In the genomic region with DNA sequence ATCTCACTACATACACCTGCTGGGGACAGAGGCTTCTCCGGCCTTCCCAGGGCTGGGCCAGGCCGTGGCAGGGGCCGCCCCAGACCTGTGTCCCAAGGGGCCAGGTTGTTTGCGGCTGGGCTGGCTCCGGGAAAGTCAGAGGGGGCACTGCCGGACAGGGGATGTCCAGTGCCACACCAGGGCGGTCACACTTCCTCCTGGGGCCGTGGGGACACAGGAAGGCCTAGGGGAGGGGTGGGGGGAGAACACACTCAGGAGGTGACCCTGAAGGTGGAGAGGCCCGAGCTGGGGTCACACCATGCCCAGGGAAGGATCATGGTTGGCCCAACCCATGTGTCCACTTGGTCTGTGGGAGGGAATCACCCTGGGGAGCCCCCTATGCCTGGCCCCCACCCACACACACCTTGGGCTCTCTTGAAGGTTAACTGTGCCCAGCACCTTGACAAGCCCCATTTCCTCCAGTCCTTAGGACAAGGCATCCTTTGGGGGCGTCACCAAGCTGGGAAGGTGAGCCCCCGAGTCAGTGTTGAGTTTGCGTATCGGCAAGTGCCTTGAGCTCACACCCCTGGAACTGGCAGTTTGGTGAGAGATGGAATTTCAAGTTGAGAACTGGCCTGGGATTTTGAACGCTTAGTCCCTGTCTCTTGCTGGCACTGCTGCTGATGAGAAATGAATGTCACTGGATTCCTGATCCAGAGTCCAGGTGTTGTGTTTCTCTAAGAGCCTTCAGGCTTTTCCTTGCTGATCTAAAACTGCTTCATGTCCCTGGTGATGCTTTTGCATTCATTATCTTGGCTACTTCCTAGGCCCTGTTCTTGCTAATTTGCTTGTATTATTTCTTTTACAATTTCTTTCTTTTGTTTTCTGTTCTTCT, we compare ENCODE assay signal across 11 cellular contexts. TPM values are rescaled to one million over a fixed set of nuclear protein-coding genes. Genes with fewer than 3 reads are reported as not detected.
A peak's percentile ranks its signal among the peaks of the same experiment; 100 is the strongest.
DNase-seq lines count a peak whose midpoint lies in the region; ATAC-seq and TF ChIP-seq lines count a peak whose summit lies in the region.
"Had no signal": no experiment of that assay in that cellular context is flagged by ENCODE, and none has a peak within 500 bp of the region (broad histone marks: within the 10 kb centered on the region; RNA-seq: fewer than 3 reads in every experiment).

No MANE protein-coding gene starts in this region.

- no peak overlapping the region for H3K27ac ChIP-seq in right lobe of liver
- H3K27ac ChIP-seq: HL-60 had no signal

- TF ChIP-seq CTCF in right lobe of liver (IDR thresholded peaks at IDR 0.05), result no peak

- H3K9me3 Mint-ChIP-seq in activated T-helper 1 cell treated with anti-CD3 and anti-CD28 coated beads, Interleukin-12 subunit alpha, Interleukin-12 subunit beta, Interleukin-2, Interleukin-4 antibody, amounts not matched to agents 30 ng/mL and 10 ng/mL and 1 ng/mL, durations not matched to agents 14 hours and 24 hours and 36 hours, result no peaks in the 10 kb centered on the region

- peaks cover 9% of the 10 kb centered on the region for H3K4me1 Mint-ChIP-seq in activated T-helper 1 cell treated with anti-CD3 and anti-CD28 coated beads, Interleukin-12 subunit alpha, Interleukin-12 subunit beta, Interleukin-2, Interleukin-4 antibody, amounts not matched to agents 30 ng/mL and 10 ng/mL and 1 ng/mL, durations not matched to agents 14 hours and 24 hours and 36 hours (ENCODE audit: low read depth)

- DNase-seq in left ventricle myocardium superior (peak; percentile 23), Right ventricle myocardium inferior (ENCODE audit: missing footprints) (no peak), right lobe of liver (peak; percentile 24 to 53 (median 45)), SIG-M5 treated with dmso at 0.1 percent for 504 hours (lab: John Stamatoyannopoulos, UW; ENCODE audit: unreplicated experiment) (no peak), A172 (ENCODE audit: low spot score) (no peak)
- no peak for DNase-seq in activated T-helper 1 cell treated with anti-CD3 and anti-CD28 coated beads, Interleukin-12 subunit alpha, Interleukin-12 subunit beta, Interleukin-2, Interleukin-4 antibody, amounts not matched to agents 30 ng/mL and 10 ng/mL and 1 ng/mL, durations not matched to agents 14 hours and 24 hours and 36 hours (ENCODE audit: low spot score)
- DNase-seq: DMS79, NCI-H748 treated with DMSO at 0.1 percent for 48 hours had no signal

- H3K27me3 ChIP-seq in right lobe of liver, result no peaks in the 10 kb centered on the region

- TF ChIP-seq POLR2A in right lobe of liver (IDR thresholded peaks at IDR 0.05), result no peak

- no CpG with 5 or more reads among the region's 14 CpGs for WGBS in right lobe of liver (ENCODE audit: insufficient coverage, low coverage, low lambda C conversion rate, missing lambda C conversion rate)

- H3K27ac Mint-ChIP-seq in activated T-helper 1 cell treated with anti-CD3 and anti-CD28 coated beads, Interleukin-12 subunit alpha, Interleukin-12 subunit beta, Interleukin-2, Interleukin-4 antibody, amounts not matched to agents 30 ng/mL and 10 ng/mL and 1 ng/mL, durations not matched to agents 14 hours and 24 hours and 36 hours, result no peak overlapping the region

- H3K36me3 ChIP-seq in right lobe of liver, result no peaks in the 10 kb centered on the region

- H3K27me3 Mint-ChIP-seq in activated T-helper 1 cell treated with anti-CD3 and anti-CD28 coated beads, Interleukin-12 subunit alpha, Interleukin-12 subunit beta, Interleukin-2, Interleukin-4 antibody, amounts not matched to agents 30 ng/mL and 10 ng/mL and 1 ng/mL, durations not matched to agents 14 hours and 24 hours and 36 hours (ENCODE audit: insufficient read depth), result peaks cover 10% of the 10 kb centered on the region

- H3K4me1 ChIP-seq in right lobe of liver, result peaks cover 0 to 8% (median 2%) of the 10 kb centered on the region in 4 donors

- H3K4me3 ChIP-seq in right lobe of liver, result no peak overlapping the region

- no peaks in the 10 kb centered on the region for H3K9me3 ChIP-seq in right lobe of liver

- H3K36me3 Mint-ChIP-seq in activated T-helper 1 cell treated with anti-CD3 and anti-CD28 coated beads, Interleukin-12 subunit alpha, Interleukin-12 subunit beta, Interleukin-2, Interleukin-4 antibody, amounts not matched to agents 30 ng/mL and 10 ng/mL and 1 ng/mL, durations not matched to agents 14 hours and 24 hours and 36 hours (ENCODE audit: low read depth), result no peaks in the 10 kb centered on the region

- peak overlapping the region; percentile 2 for H3K4me3 Mint-ChIP-seq in activated T-helper 1 cell treated with anti-CD3 and anti-CD28 coated beads, Interleukin-12 subunit alpha, Interleukin-12 subunit beta, Interleukin-2, Interleukin-4 antibody, amounts not matched to agents 30 ng/mL and 10 ng/mL and 1 ng/mL, durations not matched to agents 14 hours and 24 hours and 36 hours

- intact Hi-C loops in left ventricle myocardium superior (cut with micrococcal nuclease) (no loop called here), Right ventricle myocardium inferior (cut with DNase I) (no loop called here), right lobe of liver (cut with DNase I) (no loop called here)
- intact Hi-C loops in activated T-helper 1 cell treated with anti-CD3 and anti-CD28 coated beads, Interleukin-12 subunit alpha, Interleukin-12 subunit beta, Interleukin-2, Interleukin-4 antibody, amounts not matched to agents 30 ng/mL and 10 ng/mL and 1 ng/mL, durations not matched to agents 14 hours and 24 hours and 36 hours (cut with micrococcal nuclease), result no loop called here

- ATAC-seq in left ventricle myocardium superior, result no peak
- no peak for ATAC-seq in Right ventricle myocardium inferior
- no peak for ATAC-seq in right lobe of liver
- no peak for ATAC-seq in HG03521 (IDR thresholded peaks at IDR 0.05; ENCODE audit: unreplicated experiment)
- ATAC-seq in HG03354 (IDR thresholded peaks at IDR 0.05; ENCODE audit: poor library complexity, severe bottlenecking, unreplicated experiment), result no peak

RNA-seq across cellular contexts. Expression of a gene that starts 7.7 kb away (rescaled TPM):
- total RNA-seq in left ventricle myocardium superior (357 TPM), Right ventricle myocardium inferior (468 TPM), right lobe of liver (1,000 to 10,000 TPM in 3 of 6 experiments, 100 to 1,000 TPM in 3; 218 to 2,508 (median 1,326) TPM)
- 3,516 TPM in 2 replicates for total RNA-seq in activated T-helper 1 cell treated with anti-CD3 and anti-CD28 coated beads, Interleukin-12 subunit alpha, Interleukin-12 subunit beta, Interleukin-2, Interleukin-4 antibody, amounts not matched to agents 30 ng/mL and 10 ng/mL and 1 ng/mL, durations not matched to agents 14 hours and 24 hours and 36 hours
- total RNA-seq in A172 (2014; rRNA removed; shearing (Covaris generic)), result 5,134 and 6,456 TPM in 2 replicates

RNA-seq across cellular contexts. Expression of a gene that starts 7.9 kb away (rescaled TPM):
- 0.50 TPM for total RNA-seq in left ventricle myocardium superior
- 0.19 TPM for total RNA-seq in Right ventricle myocardium inferior
- total RNA-seq in activated T-helper 1 cell treated with anti-CD3 and anti-CD28 coated beads, Interleukin-12 subunit alpha, Interleukin-12 subunit beta, Interleukin-2, Interleukin-4 antibody, amounts not matched to agents 30 ng/mL and 10 ng/mL and 1 ng/mL, durations not matched to agents 14 hours and 24 hours and 36 hours, result 0.52 and 0.64 TPM in 2 replicates
- under 1 TPM in 1 of 6 experiments, not detected in 5; 0.22 TPM for total RNA-seq in right lobe of liver
- total RNA-seq in A172 (2014; rRNA removed; shearing (Covaris generic)), result 0.81 and 1.7 TPM in 2 replicates

RNA-seq across cellular contexts. Expression of a gene that starts 31.9 kb away (rescaled TPM):
- total RNA-seq in left ventricle myocardium superior, result 15.4 TPM
- 14.8 TPM for total RNA-seq in Right ventricle myocardium inferior
- total RNA-seq in activated T-helper 1 cell treated with anti-CD3 and anti-CD28 coated beads, Interleukin-12 subunit alpha, Interleukin-12 subunit beta, Interleukin-2, Interleukin-4 antibody, amounts not matched to agents 30 ng/mL and 10 ng/mL and 1 ng/mL, durations not matched to agents 14 hours and 24 hours and 36 hours, result 69.2 and 69.5 TPM in 2 replicates
- 10 to 100 TPM; 13.1 to 17.1 (median 15.2) TPM for total RNA-seq in right lobe of liver
- total RNA-seq in A172 (2014; rRNA removed; shearing (Covaris generic)), result 29.7 and 39.9 TPM in 2 replicates

Comparison
In these comparisons a context has a peak if more than half of its experiments do, and no peak if none do; other contexts are left out.
1. DNase-seq: peak in left ventricle myocardium superior (single experiment) and right lobe of liver (3 of 3); none in Right ventricle myocardium inferior (single experiment), activated T-helper 1 cell treated with anti-CD3 and anti-CD28 coated beads, Interleukin-12 subunit alpha, Interleukin-12 subunit beta, Interleukin-2, Interleukin-4 antibody, amounts not matched to agents 30 ng/mL and 10 ng/mL and 1 ng/mL, durations not matched to agents 14 hours and 24 hours and 36 hours (single experiment), SIG-M5 treated with dmso at 0.1 percent for 504 hours (single experiment) and A172 (single experiment).